In genomic region chr6:579339-579738, GRCh38 we compare ENCODE assay signal across 9 cellular contexts.
DNase-seq lines count a peak whose midpoint lies in the region; ATAC-seq, FAIRE-seq and TF ChIP-seq lines count a peak whose summit lies in the region.
"Had no signal": no experiment of that assay in that cellular context is flagged by ENCODE, and none has a peak within 500 bp of the region (broad histone marks: within the 10 kb centered on the region; RNA-seq: fewer than 3 reads in every experiment).

No MANE protein-coding gene starts in this region.

- H3K36me3 Mint-ChIP-seq in astrocyte (ENCODE audit: low read depth, unreplicated experiment) = peaks cover 13% of the 10 kb centered on the region

- intact Hi-C loops in left cardiac atrium (cut with DNase I) = no loop called here

- H3K4me1 ChIP-seq in Loucy (ENCODE audit: insufficient read depth, low read length, poor library complexity, severe bottlenecking) = no peaks in the 10 kb centered on the region
- peaks cover 7% of the 10 kb centered on the region for H3K4me1 ChIP-seq in astrocyte (ENCODE audit: insufficient read depth, low read length)

- DNase-seq in NCI-H2196 treated with DMSO at 0.1 percent for 48 hours (lab: John Stamatoyannopoulos, UW; ENCODE audit: unreplicated experiment) (peak; percentile 2), NCI-H2196 (lab: John Stamatoyannopoulos, UW; ENCODE audit: unreplicated experiment) (no peak), astrocyte (ENCODE audit: low read depth) (no peak), retinal pigment epithelial cell (ENCODE audit: low read depth) (no peak), left cardiac atrium (no peak), GOT3 (lab: John Stamatoyannopoulos, UW) (no peak)
- no peak for DNase-seq in activated naive CD4-positive, alpha-beta T cell treated with Interleukin-2 at 50 U/mL for 16 hours
- DNase-seq: cortex of kidney had no signal

- H3K36me3 ChIP-seq in Loucy (ENCODE audit: insufficient read depth, low read length) = peaks cover 18% of the 10 kb centered on the region; the same call in 1 of the 2 replicates
- peaks cover 3% of the 10 kb centered on the region for H3K36me3 ChIP-seq in astrocyte (ENCODE audit: insufficient read depth, low read length)

- no peaks in the 10 kb centered on the region for H3K9me2 ChIP-seq in Loucy (replicated peaks; ENCODE audit: low read depth, low read length)

- FAIRE-seq in astrocyte (lab: Jason Lieb, UNC) = no peak

- TF ChIP-seq CTCF in Loucy (conservative IDR thresholded peaks at IDR 0.05; ENCODE audit: low read length) = peak; percentile 58
- peak; percentile 18 for TF ChIP-seq CTCF in astrocyte (IDR thresholded peaks at IDR 0.05; ENCODE audit: insufficient read depth, low read depth, low read length)
- peak; percentile 31 for TF ChIP-seq CTCF in retinal pigment epithelial cell (conservative IDR thresholded peaks at IDR 0.05; ENCODE audit: low read depth, low read length)

- H2AFZ ChIP-seq in Loucy (ENCODE audit: low read length) (no peak overlapping the region), astrocyte (ENCODE audit: low read depth, low read length) (no peak overlapping the region)

- H3K27me3 Mint-ChIP-seq in astrocyte (ENCODE audit: low read depth, unreplicated experiment) = no peaks in the 10 kb centered on the region

- H3K4me2 ChIP-seq in Loucy (ENCODE audit: low read depth, low read length, poor library complexity, severe bottlenecking) (no peak overlapping the region), astrocyte (ENCODE audit: low read length) (no peak overlapping the region)

- H3K27ac ChIP-seq in astrocyte (ENCODE audit: low read depth, low read length) = no peak overlapping the region

- no peaks in the 10 kb centered on the region for H3F3A ChIP-seq in Loucy (ENCODE audit: low read depth)

- H3K27me3 ChIP-seq in Loucy (ENCODE audit: insufficient read depth, low read length, poor library complexity, severe bottlenecking) (no peaks in the 10 kb centered on the region), astrocyte (ENCODE audit: insufficient read depth, low read length) (no peaks in the 10 kb centered on the region)

- H3K9me3 Mint-ChIP-seq in astrocyte (ENCODE audit: unreplicated experiment) = peaks cover 7% of the 10 kb centered on the region

- peaks cover 7% of the 10 kb centered on the region for H3K9me3 ChIP-seq in Loucy (ENCODE audit: insufficient read depth, low read depth, low read length)
- H3K9me3 ChIP-seq in astrocyte (ENCODE audit: insufficient read depth, low read depth, low read length) = no peaks in the 10 kb centered on the region

- no peak overlapping the region for H3K4me3 Mint-ChIP-seq in astrocyte (ENCODE audit: unreplicated experiment)

- H4K20me1 ChIP-seq in Loucy (ENCODE audit: insufficient read depth, low read length, poor library complexity, severe bottlenecking) (no peaks in the 10 kb centered on the region), astrocyte (ENCODE audit: insufficient read depth, low read length) (peaks cover 6% of the 10 kb centered on the region)

- H3K4me1 Mint-ChIP-seq in astrocyte (ENCODE audit: low read depth, unreplicated experiment) = peaks cover 22% of the 10 kb centered on the region

- no peak overlapping the region for H3K4me3 ChIP-seq in Loucy (ENCODE audit: low read length, poor library complexity, severe bottlenecking)
- H3K4me3 ChIP-seq in astrocyte (ENCODE audit: insufficient read depth, low read depth, low read length) = no peak overlapping the region
- no peak overlapping the region for H3K4me3 ChIP-seq in retinal pigment epithelial cell (ENCODE audit: low read length)

- ATAC-seq in left cardiac atrium = no peak

- no peak overlapping the region for H3K9ac ChIP-seq in Loucy (ENCODE audit: low read depth, low read length, poor library complexity, severe bottlenecking)
- H3K9ac ChIP-seq in astrocyte (ENCODE audit: low read length) = no peak overlapping the region

- no peaks in the 10 kb centered on the region for H3K79me2 ChIP-seq in Loucy (ENCODE audit: insufficient read depth, low read length)
- H3K79me2 ChIP-seq in astrocyte (ENCODE audit: insufficient read depth, low read length) = no peaks in the 10 kb centered on the region

- no peak overlapping the region for H3K27ac Mint-ChIP-seq in astrocyte (ENCODE audit: unreplicated experiment)
